10 cellular contexts compared by ENCODE assay signal in the genomic region with DNA sequence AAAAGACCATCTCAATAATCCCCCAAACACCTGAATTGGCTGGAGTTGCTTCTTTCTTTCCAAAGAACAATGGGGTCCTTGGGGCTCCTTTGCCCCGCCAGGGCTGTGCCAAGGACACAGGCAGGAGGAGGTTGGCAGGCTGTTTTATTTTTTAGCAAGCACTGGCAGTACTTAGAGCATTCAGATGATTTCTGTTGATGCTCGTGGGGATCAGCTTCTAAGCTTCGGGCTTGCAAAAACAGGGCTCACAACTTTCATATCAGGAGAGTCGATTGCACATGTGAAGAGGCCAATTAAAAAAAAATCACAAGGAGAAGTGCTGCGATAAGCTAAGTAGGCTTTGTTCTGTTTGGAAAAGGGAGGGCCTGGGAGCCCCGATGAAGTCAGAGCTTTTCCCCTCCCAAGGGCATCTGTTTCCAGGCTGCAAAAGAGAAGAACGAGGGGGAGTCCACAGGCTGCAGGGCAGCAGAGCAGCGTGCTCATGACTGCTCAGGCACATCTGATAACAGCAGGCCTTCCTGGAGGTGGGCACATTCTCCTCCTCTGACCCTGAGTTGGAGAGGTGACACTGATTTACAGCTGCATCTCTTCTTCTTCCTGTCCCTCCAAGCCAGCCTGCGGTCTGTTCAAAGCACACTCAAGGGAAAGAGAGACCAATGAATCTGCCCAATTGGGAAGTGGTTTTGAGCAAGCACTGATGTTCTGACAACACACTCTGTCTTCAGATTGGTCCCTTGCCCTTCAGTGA. TPM values are rescaled to one million over a fixed set of nuclear protein-coding genes. Genes with fewer than 3 reads are reported as not detected.
DNase-seq lines count a peak whose midpoint lies in the region; ATAC-seq and FAIRE-seq lines count a peak whose summit lies in the region.
"Had no signal": no experiment of that assay in that cellular context is flagged by ENCODE, and none has a peak within 500 bp of the region (broad histone marks: within the 10 kb centered on the region; RNA-seq: fewer than 3 reads in every experiment).

No MANE protein-coding gene starts in this region.

- H3K27ac ChIP-seq in duodenal mucosa (ENCODE audit: low read depth, low read length) = peak overlapping the region; percentile 11
- no peak overlapping the region for H3K27ac ChIP-seq in small intestine (ENCODE audit: low read depth in 1 of 2, low read length in 1 of 2)
- H3K27ac ChIP-seq: 22Rv1 had no signal

- FAIRE-seq in small intestine (lab: Jason Lieb, UNC) = no peak
- FAIRE-seq: bronchial epithelial cell had no signal

- no peaks in the 10 kb centered on the region for H3K9me3 ChIP-seq in duodenal mucosa (ENCODE audit: control insufficient read depth in 1 of 2, low read length in 2 of 2)
- no peaks in the 10 kb centered on the region for H3K9me3 ChIP-seq in small intestine (ENCODE audit: control insufficient read depth, low read depth)

- WGBS in small intestine, 3 donors = 14 to 27% (median 22%) methylated on average over 9 of the region's 9 CpGs

- DNase-seq in DMS 273 (lab: John Stamatoyannopoulos, UW; ENCODE audit: unreplicated experiment) (peak; percentile 49), DMS 273 treated with DMSO at 0.1 percent for 48 hours (lab: John Stamatoyannopoulos, UW) (no peak), NCI-H2107 (lab: John Stamatoyannopoulos, UW) (peak; percentile 63), small intestine (peak; percentile 51), ecto neural progenitor cell (ENCODE audit: low spot score) (no peak), Kasumi-1 (lab: John Stamatoyannopoulos, UW) (no peak)

- H3K36me3 ChIP-seq in duodenal mucosa (ENCODE audit: control insufficient read depth in 1 of 2, insufficient read depth in 2 of 2, low read length in 2 of 2) (no peaks in the 10 kb centered on the region), small intestine (ENCODE audit: control insufficient read depth in 2 of 2, insufficient read depth in 2 of 2, low read length in 2 of 2) (no peaks in the 10 kb centered on the region)

- ATAC-seq in HG03196 (IDR thresholded peaks at IDR 0.05; ENCODE audit: unreplicated experiment) = no peak

- H3K4me3 ChIP-seq in duodenal mucosa (ENCODE audit: low read depth in 1 of 2, low read length in 2 of 2) (no peak overlapping the region), small intestine (ENCODE audit: low read depth in 1 of 2, low read length in 2 of 2) (no peak overlapping the region)

- no peak overlapping the region for H3K9ac ChIP-seq in duodenal mucosa (ENCODE audit: low read depth in 1 of 2, low read length in 2 of 2)

- peaks cover 45 to 54% of the 10 kb centered on the region in 2 donors for H3K4me1 ChIP-seq in duodenal mucosa (ENCODE audit: control insufficient read depth in 1 of 2, insufficient read depth in 2 of 2, low read length in 2 of 2)
- H3K4me1 ChIP-seq in small intestine (ENCODE audit: control insufficient read depth in 2 of 2, insufficient read depth in 1 of 2, low read depth in 1 of 2, low read length in 1 of 2) = peaks cover 3 to 10% of the 10 kb centered on the region in 2 donors

- H3K27me3 ChIP-seq in duodenal mucosa (ENCODE audit: control insufficient read depth in 1 of 2, insufficient read depth in 2 of 2, low read length in 2 of 2) = no peaks in the 10 kb centered on the region
- no peaks in the 10 kb centered on the region for H3K27me3 ChIP-seq in small intestine (ENCODE audit: control insufficient read depth in 2 of 2, insufficient read depth in 2 of 2, low read length in 2 of 2)

RNA-seq across cellular contexts. Expression of a gene that starts 27.3 kb away (rescaled TPM):
- polyA plus RNA-seq in small intestine = 10 to 100 TPM; 15.9 to 26.2 (median 21.9) TPM

Comparison
In these comparisons a context has a peak if more than half of its experiments do, and no peak if none do; other contexts are left out.
1. DNase-seq: peak in DMS 273 (single experiment), NCI-H2107 (single experiment) and small intestine (single experiment); none in DMS 273 treated with DMSO at 0.1 percent for 48 hours (single experiment), ecto neural progenitor cell (single experiment) and Kasumi-1 (0 of 2).